37 cellular contexts compared by ENCODE assay signal in genomic region chr4:105988671-105989070, GRCh38.
"Had no signal": no experiment of that assay in that cellular context is flagged by ENCODE, and none has a peak within 500 bp of the region (broad histone marks: within the 10 kb centered on the region; RNA-seq: fewer than 3 reads in every experiment).

No MANE protein-coding gene starts in this region.

- H3K9me3 ChIP-seq: body of pancreas, breast epithelium, SJCRH30 had no signal

- H3K9me3 Mint-ChIP-seq: activated CD4-positive, alpha-beta memory T cell treated with anti-CD3 and anti-CD28 coated beads, Interleukin-2, amount 10 ng/mL, durations not matched to agents 7 days and 5 days had no signal

- H3K27ac ChIP-seq: body of pancreas, SK-N-MC, WERI-Rb-1 had no signal

- H3K4me3 Mint-ChIP-seq: activated CD4-positive, alpha-beta memory T cell treated with anti-CD3 and anti-CD28 coated beads, Interleukin-2, amount 10 ng/mL, durations not matched to agents 7 days and 5 days; activated CD8-positive, alpha-beta memory T cell treated with anti-CD3 and anti-CD28 coated beads, Interleukin-2, amount 10 ng/mL, durations not matched to agents 7 days and 5 days; activated naive CD4-positive, alpha-beta T cell treated with anti-CD3 and anti-CD28 coated beads, Interleukin-2, amount 50 U/mL, for 24 hours; activated naive CD8-positive, alpha-beta T cell treated with anti-CD3 and anti-CD28 coated beads, Interleukin-2, amount 10 ng/mL, durations not matched to agents 7 days and 5 days; activated T-cell treated with anti-CD3 and anti-CD28 coated beads, Interleukin-2, amount 50 U/mL, for 72 hours; activated T-helper 17 cell treated with anti-CD3 and anti-CD28 coated beads, Interleukin-2, amount 50 U/mL, for 72 hours; IgD-negative memory B cell had no signal

- H3K27me3 Mint-ChIP-seq: activated CD4-positive, alpha-beta memory T cell treated with anti-CD3 and anti-CD28 coated beads, Interleukin-2, amount 10 ng/mL, durations not matched to agents 7 days and 5 days; activated CD8-positive, alpha-beta memory T cell treated with anti-CD3 and anti-CD28 coated beads, Interleukin-2, amount 10 ng/mL, durations not matched to agents 7 days and 5 days; activated naive CD8-positive, alpha-beta T cell treated with anti-CD3 and anti-CD28 coated beads, Interleukin-2, amount 10 ng/mL, durations not matched to agents 7 days and 5 days; activated T-helper 17 cell treated with anti-CD3 and anti-CD28 coated beads, Interleukin-2, amount 50 U/mL, for 72 hours; IgD-negative memory B cell had no signal

- H3K36me3 Mint-ChIP-seq: activated CD8-positive, alpha-beta memory T cell treated with anti-CD3 and anti-CD28 coated beads, Interleukin-2, amount 10 ng/mL, durations not matched to agents 7 days and 5 days; activated naive CD8-positive, alpha-beta T cell treated with anti-CD3 and anti-CD28 coated beads, Interleukin-2, amount 10 ng/mL, durations not matched to agents 7 days and 5 days; IgD-negative memory B cell had no signal

- H3K27me3 ChIP-seq: body of pancreas, breast epithelium, SJCRH30 had no signal

- H3K36me3 ChIP-seq: breast epithelium, SJCRH30, WERI-Rb-1 had no signal

- H3K27ac Mint-ChIP-seq: activated CD4-positive, alpha-beta memory T cell treated with anti-CD3 and anti-CD28 coated beads, Interleukin-2, amount 10 ng/mL, durations not matched to agents 7 days and 5 days; activated CD8-positive, alpha-beta memory T cell treated with anti-CD3 and anti-CD28 coated beads, Interleukin-2, amount 10 ng/mL, durations not matched to agents 7 days and 5 days; activated naive CD4-positive, alpha-beta T cell treated with anti-CD3 and anti-CD28 coated beads, Interleukin-2, amount 50 U/mL, for 24 hours; activated naive CD8-positive, alpha-beta T cell treated with anti-CD3 and anti-CD28 coated beads, Interleukin-2, amount 10 ng/mL, durations not matched to agents 7 days and 5 days; activated T-cell treated with anti-CD3 and anti-CD28 coated beads, Interleukin-2, amount 50 U/mL, for 72 hours; activated T-helper 17 cell treated with anti-CD3 and anti-CD28 coated beads, Interleukin-2, amount 50 U/mL, for 72 hours; IgD-negative memory B cell had no signal

- DNase-seq: activated CD4-positive, alpha-beta memory T cell treated with anti-CD3 and anti-CD28 coated beads, Interleukin-2, amount 10 ng/mL, durations not matched to agents 7 days and 5 days; activated CD4-positive, alpha-beta T cell treated with anti-CD3 and anti-CD28 coated beads for 1 hour; activated CD4-positive, alpha-beta T cell treated with anti-CD3 and anti-CD28 coated beads for 48 hours; activated CD4-positive, CD25-positive, alpha-beta regulatory T cell; activated CD8-positive, alpha-beta memory T cell treated with anti-CD3 and anti-CD28 coated beads for 24 hours; activated CD8-positive, alpha-beta memory T cell treated with anti-CD3 and anti-CD28 coated beads, Interleukin-2, amount 10 ng/mL, durations not matched to agents 7 days and 5 days; activated CD8-positive, alpha-beta memory T cell treated with anti-CD3 and anti-CD28 coated beads, Interleukin-2, amount 50 U/mL, for 48 hours; activated effector memory CD4-positive, alpha-beta T cell treated with anti-CD3 and anti-CD28 coated beads, Interleukin-2, amount 50 U/mL, for 16 hours; activated naive CD4-positive, alpha-beta T cell; activated naive CD8-positive, alpha-beta T cell treated with anti-CD3 and anti-CD28 coated beads, Interleukin-2, amount 10 ng/mL, durations not matched to agents 7 days and 5 days; activated T-cell treated with anti-CD3 and anti-CD28 coated beads, Interleukin-2, amount 50 U/mL, for 1 hour; activated T-cell treated with anti-CD3 and anti-CD28 coated beads, Interleukin-2, amount 50 U/mL, for 72 hours; amygdala; body of pancreas; Karpas-422; KBM-7; MM.1S; MV-4-11; NCI-H1092; NCI-H1436 treated with DMSO at 0.1 percent for 48 hours; NCI-H1694 treated with DMSO at 0.1 percent for 48 hours; NCI-H2029 treated with DMSO at 0.1 percent for 48 hours; NCI-H2107; NCI-H2171; NCI-H510A; NCI-H526; NCI-H748 treated with DMSO at 0.1 percent for 48 hours; NK-92 treated with Interleukin-12 subunit alpha and Interleukin-12 subunit beta, amount 100 ng/mL, for 24 hours; SHP77; T1000; WERI-Rb-1 had no signal

- H3K4me1 Mint-ChIP-seq: activated CD4-positive, alpha-beta memory T cell treated with anti-CD3 and anti-CD28 coated beads, Interleukin-2, amount 10 ng/mL, durations not matched to agents 7 days and 5 days; activated CD8-positive, alpha-beta memory T cell treated with anti-CD3 and anti-CD28 coated beads, Interleukin-2, amount 10 ng/mL, durations not matched to agents 7 days and 5 days; activated naive CD4-positive, alpha-beta T cell treated with anti-CD3 and anti-CD28 coated beads, Interleukin-2, amount 50 U/mL, for 24 hours; activated naive CD8-positive, alpha-beta T cell treated with anti-CD3 and anti-CD28 coated beads, Interleukin-2, amount 10 ng/mL, durations not matched to agents 7 days and 5 days; activated T-helper 17 cell treated with anti-CD3 and anti-CD28 coated beads, Interleukin-2, amount 50 U/mL, for 72 hours; IgD-negative memory B cell had no signal

- H3K4me3 ChIP-seq: body of pancreas, breast epithelium, SJCRH30, SK-N-MC had no signal

- ATAC-seq: activated CD8-positive, alpha-beta memory T cell treated with anti-CD3 and anti-CD28 coated beads, Interleukin-2, amount 10 ng/mL, durations not matched to agents 7 days and 5 days; activated T-cell treated with anti-CD3 and anti-CD28 coated beads, Interleukin-2, amount 50 U/mL, for 72 hours; activated T-helper 17 cell treated with anti-CD3 and anti-CD28 coated beads, Interleukin-2, amount 50 U/mL, for 72 hours; body of pancreas had no signal
